In genomic region chr20:63322146-63322922, GRCh38 we compare ENCODE assay signal across 1 cellular context.
TF ChIP-seq lines count a peak whose summit lies in the region.

No MANE protein-coding gene starts in this region.

TF ChIP-seq in H1, 55 proteins besides CTCF, POLR2A, EP300 and RAD21:
- TF ChIP-seq MAFK (IDR thresholded peaks at IDR 0.05; ENCODE audit: low read depth, low read length), result no peak
